22 cellular contexts compared by ENCODE assay signal in the genomic region with DNA sequence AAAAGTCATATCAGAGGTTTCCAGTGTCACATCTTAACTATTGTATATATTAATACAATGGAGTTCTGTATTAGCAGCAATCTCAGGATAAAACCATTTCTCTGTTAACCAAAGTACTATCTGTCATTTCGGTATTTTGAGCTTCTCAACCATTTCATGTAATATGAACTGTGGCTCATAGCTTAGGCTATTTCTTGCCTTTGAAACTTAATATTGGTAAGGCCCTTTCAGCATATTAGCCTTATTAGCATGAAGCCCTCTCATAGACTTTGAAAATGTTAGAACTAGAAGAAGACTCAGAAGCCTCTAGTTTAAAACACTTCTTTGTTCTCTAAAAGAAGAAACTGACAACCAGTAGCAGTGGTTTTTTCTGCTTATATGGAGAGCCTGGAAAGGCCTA. TPM values are rescaled to one million over a fixed set of nuclear protein-coding genes. Genes with fewer than 3 reads are reported as not detected.
"Had no signal": no experiment of that assay in that cellular context is flagged by ENCODE, and none has a peak within 500 bp of the region (broad histone marks: within the 10 kb centered on the region; RNA-seq: fewer than 3 reads in every experiment).

No MANE protein-coding gene starts in this region.

- H3K27ac ChIP-seq: coronary artery, hepatocyte, sigmoid colon, suprapubic skin, uterus, WERI-Rb-1 had no signal

- H3K36me3 ChIP-seq: sigmoid colon, suprapubic skin, uterus had no signal

- DNase-seq: activated CD4-positive, alpha-beta T cell treated with anti-CD3 and anti-CD28 coated beads, Interleukin-2, amount 10 ng/mL, durations not matched to agents 7 days and 5 days; activated CD4-positive, CD25-positive, alpha-beta regulatory T cell treated with anti-CD3 and anti-CD28 coated beads, Interleukin-2, amount 50 U/mL, for 72 hours; activated CD8-positive, alpha-beta T cell treated with anti-CD3 and anti-CD28 coated beads for 36 hours; activated gamma-delta T cell; activated naive CD4-positive, alpha-beta T cell treated with anti-CD3 and anti-CD28 coated beads, Interleukin-2, amount 50 U/mL, for 16 hours; activated naive CD8-positive, alpha-beta T cell treated with anti-CD3 and anti-CD28 coated beads, Interleukin-2, amount 50 U/mL, for 24 hours; anterior cingulate cortex; erythroblast; foreskin fibroblast; immature natural killer cell; kidney glomerular epithelial cell; midbrain; occipital lobe; sigmoid colon; stimulated activated CD4-positive, alpha-beta T cell treated with anti-CD3 and anti-CD28 coated beads, Interleukin-1b, Interleukin-23, amount 100 ng/mL, for 48 hours; T-helper 1 cell; trophoblast cell; uterus; WERI-Rb-1 had no signal

- ATAC-seq: activated CD8-positive, alpha-beta T cell treated with anti-CD3 and anti-CD28 coated beads for 36 hours; activated naive CD8-positive, alpha-beta T cell treated with anti-CD3 and anti-CD28 coated beads, Interleukin-2, amount 50 U/mL, for 24 hours had no signal

- H3K27me3 ChIP-seq: hepatocyte, sigmoid colon, suprapubic skin, uterus had no signal

- H3K4me3 ChIP-seq: coronary artery, hepatocyte, sigmoid colon, suprapubic skin, uterus had no signal

- H3K9me3 ChIP-seq: sigmoid colon, suprapubic skin, uterus had no signal

- H3K4me1 ChIP-seq: sigmoid colon, suprapubic skin, uterus had no signal

RNA-seq across cellular contexts. Expression of a gene that starts 0.7 kb away (rescaled TPM):
- polyA plus RNA-seq: immature natural killer cell had no signal
